8 cellular contexts compared by ENCODE assay signal in genomic region chr2:223166215-223166493, GRCh38.
"Had no signal": no experiment of that assay in that cellular context is flagged by ENCODE, and none has a peak within 500 bp of the region (broad histone marks: within the 10 kb centered on the region; RNA-seq: fewer than 3 reads in every experiment).

No MANE protein-coding gene starts in this region.

- H3K4me3 ChIP-seq: GM23248, HAP-1, K562 had no signal

- ATAC-seq: HCT116, K562 had no signal

- H3K27ac ChIP-seq: GM23248 had no signal

- DNase-seq: GM23248, GOT3, H7, HFFc6, IMR-90 had no signal

- H3K9me3 ChIP-seq: HAP-1 had no signal

- H3K36me3 ChIP-seq: HAP-1 had no signal

- H3K4me1 ChIP-seq: HAP-1 had no signal
